Comparison of ENCODE assay signal across 8 cellular contexts in the genomic region with DNA sequence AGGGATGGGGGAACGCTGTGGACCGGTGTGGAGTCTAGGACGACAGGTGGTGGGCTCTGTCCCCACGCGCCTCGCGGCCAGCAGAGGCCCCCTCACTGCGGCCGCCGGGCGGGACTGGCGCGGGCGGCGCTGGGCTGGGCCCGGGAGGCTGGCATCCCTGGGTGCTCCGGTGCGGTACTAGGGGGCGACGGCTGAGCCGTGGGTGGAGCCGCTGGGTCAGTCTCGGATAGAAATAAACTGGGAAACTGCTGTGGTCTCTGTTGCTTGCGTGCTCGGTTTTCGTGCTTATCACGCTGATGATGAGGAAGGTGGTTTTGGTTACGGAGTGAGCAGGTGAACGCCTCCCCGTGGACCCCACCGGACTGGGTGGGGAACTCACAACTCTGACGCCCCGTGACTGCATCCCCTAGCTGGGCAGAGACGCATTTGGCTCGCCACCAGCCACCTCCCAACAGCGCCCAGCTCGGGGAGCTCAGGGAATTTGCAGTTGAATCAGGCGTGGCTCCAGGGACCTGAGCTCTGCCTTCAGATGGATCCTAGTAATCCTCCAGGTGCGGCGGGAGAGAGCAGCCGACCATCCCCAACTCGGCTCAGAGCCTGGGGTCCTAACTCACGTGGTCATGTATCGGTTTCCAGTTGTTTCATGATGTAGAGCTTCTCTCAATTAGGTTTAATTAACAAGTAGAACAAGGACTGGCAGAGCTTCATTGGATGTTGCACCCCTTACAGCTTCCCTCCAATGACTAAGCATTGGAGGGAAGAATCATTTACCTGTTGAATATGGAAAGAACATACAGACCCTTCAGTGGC. TPM values are rescaled to one million over a fixed set of nuclear protein-coding genes. Genes with fewer than 3 reads are reported as not detected.
DNase-seq lines count a peak whose midpoint lies in the region; ATAC-seq and TF ChIP-seq lines count a peak whose summit lies in the region.

No MANE protein-coding gene starts in this region.

- no peak overlapping the region for H3K27ac ChIP-seq in right atrium auricular region

- H3K4me1 Mint-ChIP-seq in progenitor cell of endocrine pancreas (ENCODE audit: low read depth), result peaks cover 5% of the 10 kb centered on the region

- DNase-seq in DMS53 treated with DMSO at 0.1 percent for 48 hours (lab: John Stamatoyannopoulos, UW; ENCODE audit: unreplicated experiment) (peak; percentile 34), NCI-H1105 (lab: John Stamatoyannopoulos, UW) (peak; percentile 66), right atrium auricular region (ENCODE audit: low spot score) (no peak), progenitor cell of endocrine pancreas (ENCODE audit: low spot score, unreplicated experiment) (peak; percentile 11)
- no peak for DNase-seq in activated naive CD4-positive, alpha-beta T cell treated with anti-CD3 and anti-CD28 coated beads, Interleukin-2, amount 50 U/mL, for 72 hours (ENCODE audit: low spot score in 2 of 2)

- no peaks in the 10 kb centered on the region for H3K27me3 ChIP-seq in right atrium auricular region

- TF ChIP-seq CTCF in right atrium auricular region (IDR thresholded peaks at IDR 0.05) (no peak), progenitor cell of endocrine pancreas (IDR thresholded peaks at IDR 0.05; ENCODE audit: unreplicated experiment) (no peak)

- H3K9me3 Mint-ChIP-seq in activated naive CD4-positive, alpha-beta T cell treated with anti-CD3 and anti-CD28 coated beads, Interleukin-2, amount 50 U/mL, for 72 hours, result no peaks in the 10 kb centered on the region
- H3K9me3 Mint-ChIP-seq in progenitor cell of endocrine pancreas (ENCODE audit: low read depth), result no peaks in the 10 kb centered on the region

- peak; percentile 28 to 35 for ATAC-seq in activated naive CD4-positive, alpha-beta T cell treated with anti-CD3 and anti-CD28 coated beads, Interleukin-2, amount 50 U/mL, for 72 hours
- no peak for ATAC-seq in HG02970 (IDR thresholded peaks at IDR 0.05; ENCODE audit: low FRiP score, unreplicated experiment)
- ATAC-seq in GM18873 (IDR thresholded peaks at IDR 0.05; ENCODE audit: low FRiP score, unreplicated experiment), result no peak
- no peak for ATAC-seq in HG02884 (IDR thresholded peaks at IDR 0.05; ENCODE audit: unreplicated experiment)

- no peaks in the 10 kb centered on the region for H3K36me3 ChIP-seq in right atrium auricular region

- H3K4me3 Mint-ChIP-seq in progenitor cell of endocrine pancreas (ENCODE audit: low read depth), result peak overlapping the region; percentile 75

- H3K4me3 ChIP-seq in right atrium auricular region, result peak overlapping the region; percentile 40 to 49

- no peak overlapping the region for H3K27ac Mint-ChIP-seq in activated naive CD4-positive, alpha-beta T cell treated with anti-CD3 and anti-CD28 coated beads, Interleukin-2, amount 50 U/mL, for 72 hours
- no peak overlapping the region for H3K27ac Mint-ChIP-seq in progenitor cell of endocrine pancreas

- H3K9me3 ChIP-seq in right atrium auricular region, result no peaks in the 10 kb centered on the region

- peaks cover 29% of the 10 kb centered on the region for H3K27me3 Mint-ChIP-seq in progenitor cell of endocrine pancreas

- no peaks in the 10 kb centered on the region for H3K36me3 Mint-ChIP-seq in activated naive CD4-positive, alpha-beta T cell treated with anti-CD3 and anti-CD28 coated beads, Interleukin-2, amount 50 U/mL, for 72 hours
- H3K36me3 Mint-ChIP-seq in progenitor cell of endocrine pancreas (ENCODE audit: insufficient read depth), result no peaks in the 10 kb centered on the region

- H3K4me1 ChIP-seq in right atrium auricular region, result peaks cover 0 to 8% of the 10 kb centered on the region in 2 donors

RNA-seq across cellular contexts. Expression of a gene that starts 32.1 kb away (rescaled TPM):
- 10 to 100 TPM; 26.2 to 39.3 TPM for total RNA-seq in activated naive CD4-positive, alpha-beta T cell treated with anti-CD3 and anti-CD28 coated beads, Interleukin-2, amount 50 U/mL, for 72 hours
- total RNA-seq in right atrium auricular region (1 to 10 TPM; 5.6 to 6.9 TPM), progenitor cell of endocrine pancreas (50.1 and 51.7 TPM in 2 replicates)

RNA-seq across cellular contexts. Expression of a gene that starts 38.4 kb away (rescaled TPM):
- not detected for total RNA-seq in activated naive CD4-positive, alpha-beta T cell treated with anti-CD3 and anti-CD28 coated beads, Interleukin-2, amount 50 U/mL, for 72 hours
- total RNA-seq in right atrium auricular region, result under 1 TPM; 0.28 to 0.33 TPM
- total RNA-seq in progenitor cell of endocrine pancreas, result 0.19 and 0.75 TPM in 2 replicates

Comparison
In these comparisons a context has a peak if more than half of its experiments do, and no peak if none do; other contexts are left out.
1. DNase-seq: peak in DMS53 treated with DMSO at 0.1 percent for 48 hours (single experiment), NCI-H1105 (single experiment) and progenitor cell of endocrine pancreas (single experiment); none in activated naive CD4-positive, alpha-beta T cell treated with anti-CD3 and anti-CD28 coated beads, Interleukin-2, amount 50 U/mL, for 72 hours (0 of 2) and right atrium auricular region (single experiment).
2. ATAC-seq: peak in activated naive CD4-positive, alpha-beta T cell treated with anti-CD3 and anti-CD28 coated beads, Interleukin-2, amount 50 U/mL, for 72 hours (2 of 2); none in HG02970 (single experiment), GM18873 (single experiment) and HG02884 (single experiment).